Comparison of ENCODE assay signal across 8 cellular contexts in the genomic region with DNA sequence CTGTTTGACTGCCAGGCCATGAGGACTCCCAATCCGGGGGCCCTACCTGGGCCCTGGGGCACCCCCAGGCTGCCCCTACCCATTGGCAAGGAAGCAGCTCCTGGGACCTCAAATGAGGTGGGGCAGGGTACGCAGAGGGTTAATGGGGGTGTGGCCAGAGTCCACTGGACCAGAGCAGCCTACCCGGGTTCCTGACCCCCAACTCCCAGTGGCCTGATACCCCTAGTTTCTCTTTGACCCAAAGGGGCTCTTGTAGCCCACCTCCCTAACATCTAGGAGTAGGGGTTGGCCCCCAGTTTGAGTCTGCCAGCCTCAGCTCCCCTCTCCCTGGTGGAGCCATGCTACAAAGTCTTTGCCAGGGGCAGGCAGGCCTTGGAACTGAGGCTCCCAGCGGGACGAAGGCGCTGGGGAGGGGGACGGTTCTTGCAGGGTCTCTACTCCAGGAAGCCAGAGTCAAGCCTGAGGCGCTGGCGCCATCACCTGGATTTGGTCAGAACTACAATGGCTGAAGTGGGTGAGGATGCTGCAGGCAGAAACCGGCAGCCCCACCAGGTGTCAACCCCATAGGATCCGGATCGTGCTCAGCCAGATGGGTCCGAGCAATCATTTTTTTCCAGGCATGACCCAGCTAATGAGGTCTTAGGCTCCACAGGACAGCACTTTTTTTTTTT. TPM values are rescaled to one million over a fixed set of nuclear protein-coding genes. Genes with fewer than 3 reads are reported as not detected.
DNase-seq lines count a peak whose midpoint lies in the region; ATAC-seq and TF ChIP-seq lines count a peak whose summit lies in the region.

No MANE protein-coding gene starts in this region.

- no peaks in the 10 kb centered on the region for H3K79me2 ChIP-seq in osteoblast (ENCODE audit: insufficient read depth, low read length)

- peak; percentile 61 for TF ChIP-seq CTCF in AG04450 (IDR thresholded peaks at IDR 0.05; ENCODE audit: low read depth, low read length)
- TF ChIP-seq CTCF in GM13976 (IDR thresholded peaks at IDR 0.05; ENCODE audit: borderline replicate concordance, control extremely low read depth, extremely low read depth, insufficient read depth, missing control alignments), result peak; percentile 33
- TF ChIP-seq CTCF in fibroblast of pulmonary artery (IDR thresholded peaks at IDR 0.05; ENCODE audit: low read length, missing control alignments), result peak; percentile 65
- TF ChIP-seq CTCF in osteoblast (IDR thresholded peaks at IDR 0.05; ENCODE audit: extremely low read depth, low read depth, low read length), result peak; percentile 64

- H3K36me3 Mint-ChIP-seq in activated T-cell treated with anti-CD3 and anti-CD28 coated beads, Interleukin-2, amount 50 U/mL, for 4 hours (ENCODE audit: insufficient read depth), result no peaks in the 10 kb centered on the region

- no peak overlapping the region for H3K4me2 ChIP-seq in osteoblast (ENCODE audit: insufficient read depth, low read length)

- DNase-seq in AG04450 (ENCODE audit: low read depth, low spot score), result no peak
- DNase-seq in GM13976 (ENCODE audit: low spot score), result peak; percentile 63
- peak; percentile 90 for DNase-seq in NCI-H82 (lab: John Stamatoyannopoulos, UW)
- DNase-seq in activated T-cell treated with anti-CD3 and anti-CD28 coated beads, Interleukin-2, amount 50 U/mL, for 4 hours, result peak; percentile 38
- peak; percentile 51 for DNase-seq in fibroblast of pulmonary artery (ENCODE audit: low read depth)
- DNase-seq in osteoblast (ENCODE audit: insufficient read length, low spot score, missing footprints), result peak; percentile 93

- H3K9me3 ChIP-seq in AG04450 (ENCODE audit: control insufficient read depth, insufficient read depth, low read length) (no peaks in the 10 kb centered on the region; the same call in 1 of the 2 replicates), osteoblast (ENCODE audit: low read depth, low read length) (no peaks in the 10 kb centered on the region)

- no peaks in the 10 kb centered on the region for H3K4me1 Mint-ChIP-seq in activated T-cell treated with anti-CD3 and anti-CD28 coated beads, Interleukin-2, amount 50 U/mL, for 4 hours (ENCODE audit: low read depth)

- ATAC-seq in activated T-cell treated with anti-CD3 and anti-CD28 coated beads, Interleukin-2, amount 50 U/mL, for 4 hours, result peak; percentile 50 to 51
- no peak for ATAC-seq in GM18867 (IDR thresholded peaks at IDR 0.05; ENCODE audit: unreplicated experiment)
- ATAC-seq in GM19455 (IDR thresholded peaks at IDR 0.05; ENCODE audit: unreplicated experiment), result no peak

- H3K27me3 ChIP-seq in AG04450 (ENCODE audit: control insufficient read depth, insufficient read depth, low read length) (peaks cover 18% of the 10 kb centered on the region), osteoblast (ENCODE audit: insufficient read depth, low read length) (peaks cover 34% of the 10 kb centered on the region)

- no peaks in the 10 kb centered on the region for H3K36me3 ChIP-seq in osteoblast (ENCODE audit: insufficient read depth, low read length)

- in situ Hi-C loops in GM13976 (cut with MboI; ENCODE audit: low sequenced_read_pairs, unreplicated experiment), result no loop called here

- H2AFZ ChIP-seq in osteoblast (ENCODE audit: low read length), result no peak overlapping the region

- H3K27me3 Mint-ChIP-seq in activated T-cell treated with anti-CD3 and anti-CD28 coated beads, Interleukin-2, amount 50 U/mL, for 4 hours (ENCODE audit: low read depth), result peaks cover 60% of the 10 kb centered on the region

- no peak overlapping the region for H3K4me3 Mint-ChIP-seq in activated T-cell treated with anti-CD3 and anti-CD28 coated beads, Interleukin-2, amount 50 U/mL, for 4 hours

- H3K9me3 Mint-ChIP-seq in activated T-cell treated with anti-CD3 and anti-CD28 coated beads, Interleukin-2, amount 50 U/mL, for 4 hours, result no peaks in the 10 kb centered on the region

- no peaks in the 10 kb centered on the region for H4K20me1 ChIP-seq in osteoblast (ENCODE audit: insufficient read depth, low read length)

- H3K27ac ChIP-seq in AG04450 (ENCODE audit: low read depth, low read length), result no peak overlapping the region
- H3K27ac ChIP-seq in osteoblast (ENCODE audit: low read depth, low read length), result no peak overlapping the region

- H3K4me3 ChIP-seq in AG04450 (ENCODE audit: low read depth, low read length) (no peak overlapping the region), fibroblast of pulmonary artery (replicated peaks; ENCODE audit: low read depth, low read length) (no peak overlapping the region), osteoblast (ENCODE audit: insufficient read depth, low read length) (no peak overlapping the region)

- peaks cover under 1% of the 10 kb centered on the region for H3K4me1 ChIP-seq in osteoblast (ENCODE audit: insufficient read depth, low read length)

- POLR2A ChIA-PET in AG04450 (lab: Yijun Ruan, JAX), result no interaction called here

- CTCF ChIA-PET in AG04450 (lab: Charles Lee), result interaction anchor here (0.7 to 3.9 kb wide), 6 partner anchors 8 to 118 kb away, joined by 3 to 35 read pairs (median 4); a partner anchor contains a TSS

RNA-seq across cellular contexts. Expression of a gene that starts 8.4 kb away (rescaled TPM):
- 54.9 and 72.1 TPM in 2 replicates for polyA plus RNA-seq in AG04450 (2011; rRNA removed)
- polyA minus RNA-seq in AG04450 (2011; rRNA and poly(A)+ RNA removed), result 30.8 and 50.1 TPM in 2 replicates
- under 1 TPM; 0.30 to 0.63 (median 0.34) TPM for total RNA-seq in activated T-cell treated with anti-CD3 and anti-CD28 coated beads, Interleukin-2, amount 50 U/mL, for 4 hours
- 186 and 195 TPM in 2 replicates for total RNA-seq in osteoblast

RNA-seq across cellular contexts. Expression of a gene that starts 41.1 kb away (rescaled TPM):
- polyA plus RNA-seq in AG04450 (2011; rRNA removed), result 44.7 and 65.1 TPM in 2 replicates
- polyA minus RNA-seq in AG04450 (2011; rRNA and poly(A)+ RNA removed), result 34.3 and 47.8 TPM in 2 replicates
- total RNA-seq in activated T-cell treated with anti-CD3 and anti-CD28 coated beads, Interleukin-2, amount 50 U/mL, for 4 hours, result 100 to 1,000 TPM in 2 of 3 donors, 10 to 100 TPM in 1; 93.3 to 106 (median 104) TPM
- total RNA-seq in osteoblast, result 29.2 and 35.1 TPM in 2 replicates

RNA-seq across cellular contexts. Expression of a gene that starts 43.6 kb away (rescaled TPM):
- 16.8 and 19.4 TPM in 2 replicates for polyA plus RNA-seq in AG04450 (2011; rRNA removed)
- polyA minus RNA-seq in AG04450 (2011; rRNA and poly(A)+ RNA removed), result 11.3 and 12.0 TPM in 2 replicates
- total RNA-seq in activated T-cell treated with anti-CD3 and anti-CD28 coated beads, Interleukin-2, amount 50 U/mL, for 4 hours, result 10 to 100 TPM; 54.1 to 58.5 (median 56.0) TPM
- 25.9 and 26.4 TPM in 2 replicates for total RNA-seq in osteoblast

Comparison
In these comparisons a context has a peak if more than half of its experiments do, and no peak if none do; other contexts are left out.
1. ATAC-seq: peak in activated T-cell treated with anti-CD3 and anti-CD28 coated beads, Interleukin-2, amount 50 U/mL, for 4 hours (2 of 2); none in GM18867 (single experiment) and GM19455 (single experiment).
2. RNA of a gene that starts 8.4 kb away (total RNA-seq): 186 to 195 TPM in osteoblast; 0.30 to 0.63 TPM in activated T-cell treated with anti-CD3 and anti-CD28 coated beads, Interleukin-2, amount 50 U/mL, for 4 hours; every median in the first group is over 100 times any median in the second.
3. Peak in every context shown above with its lines, with median percentiles within 50 percentile points of each other: CTCF ChIP-seq.